ENCODE assay signal across 22 cellular contexts in the genomic region with DNA sequence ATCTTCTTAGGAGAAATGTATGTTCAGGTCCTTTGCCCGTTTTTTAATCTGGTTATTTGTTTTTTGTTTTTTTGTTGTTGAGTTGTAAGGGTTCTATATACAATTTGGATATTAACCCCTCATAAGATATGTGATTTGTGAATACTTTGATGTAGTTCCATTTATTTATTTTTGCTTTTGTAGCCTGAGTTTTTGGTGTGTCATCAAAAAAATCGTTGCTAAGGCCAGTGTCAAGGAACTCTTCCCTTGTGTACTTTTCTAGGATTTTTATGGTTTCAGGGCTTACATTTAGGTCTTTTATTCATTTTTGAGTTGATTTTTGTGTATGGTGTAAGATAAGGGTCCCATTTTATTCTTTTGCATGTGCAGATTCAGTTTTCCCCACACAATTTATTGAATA.
"Had no signal": no experiment of that assay in that cellular context is flagged by ENCODE, and none has a peak within 500 bp of the region (broad histone marks: within the 10 kb centered on the region; RNA-seq: fewer than 3 reads in every experiment).

No MANE protein-coding gene starts in this region.

- H3K36me3 ChIP-seq: esophagus muscularis mucosa, gastrocnemius medialis, heart right ventricle, left lung, lower lobe of right lung had no signal

- H3K27me3 ChIP-seq: dorsolateral prefrontal cortex, esophagus muscularis mucosa, foreskin keratinocyte, gastrocnemius medialis, heart right ventricle, left lung had no signal

- H3K4me1 ChIP-seq: foreskin keratinocyte, gastrocnemius medialis, left lung, lower lobe of right lung had no signal

- H3K9me3 ChIP-seq: gastrocnemius medialis had no signal

- H3K27ac ChIP-seq: coronary artery, dorsolateral prefrontal cortex, esophagus muscularis mucosa, foreskin keratinocyte, gastrocnemius medialis, heart right ventricle, left lung, lower lobe of right lung had no signal

- DNase-seq: dermis blood vessel endothelial cell; dorsolateral prefrontal cortex; effector CD4-positive, alpha-beta T cell; effector memory CD4-positive, alpha-beta T cell; foreskin keratinocyte; gastrocnemius medialis; glutamatergic neuron; head of caudate nucleus; heart right ventricle; hippocampal formation; left cardiac atrium; left lung; left ventricle myocardium superior; lower lobe of right lung; mesenchymal stem cell; mucosa of descending colon; naive B cell had no signal

- H3K4me3 ChIP-seq: coronary artery, dorsolateral prefrontal cortex, esophagus muscularis mucosa, gastrocnemius medialis, heart right ventricle, left lung, lower lobe of right lung, mucosa of descending colon had no signal

- ATAC-seq: foreskin keratinocyte, gastrocnemius medialis, heart right ventricle, left cardiac atrium, left lung, left ventricle myocardium superior, lower lobe of right lung, mucosa of descending colon had no signal

- FAIRE-seq: endothelial cell of umbilical vein, islet of Langerhans, keratinocyte had no signal
